Comparison of ENCODE assay signal across 21 cellular contexts in genomic region chr6:144480518-144480917, GRCh38.
"Had no signal": no experiment of that assay in that cellular context is flagged by ENCODE, and none has a peak within 500 bp of the region (broad histone marks: within the 10 kb centered on the region; RNA-seq: fewer than 3 reads in every experiment).

No MANE protein-coding gene starts in this region.

- ATAC-seq: activated CD8-positive, alpha-beta memory T cell treated with anti-CD3 and anti-CD28 coated beads, Interleukin-2, amount 10 ng/mL, durations not matched to agents 7 days and 5 days; activated naive CD8-positive, alpha-beta T cell treated with anti-CD3 and anti-CD28 coated beads, Interleukin-2, amount 50 U/mL, for 24 hours; activated T-helper 17 cell treated with anti-CD3 and anti-CD28 coated beads, Interleukin-2, amount 50 U/mL, for 72 hours; foreskin keratinocyte; stimulated activated effector memory CD8-positive, alpha-beta T cell treated with anti-CD3 and anti-CD28 coated beads, Interleukin-12 subunit alpha, Interleukin-12 subunit beta, amount 100 ng/mL, for 72 hours had no signal

- H3K4me3 ChIP-seq: cardiac muscle cell, ovary, right lobe of liver, SJSA1, testis, upper lobe of left lung had no signal

- H3K27ac ChIP-seq: cardiac muscle cell, foreskin keratinocyte, right lobe of liver, SJSA1 had no signal

- H3K36me3 ChIP-seq: ovary had no signal

- H3K9me3 ChIP-seq: ovary, right lobe of liver, SJSA1, testis, upper lobe of left lung had no signal

- DNase-seq: activated B cell treated with CpG ODN at 0.5 μM for 24 hours; activated CD4-positive, alpha-beta memory T cell treated with anti-CD3 and anti-CD28 coated beads for 36 hours; activated CD4-positive, alpha-beta T cell treated with anti-CD3 and anti-CD28 coated beads for 4 hours; activated CD8-positive, alpha-beta memory T cell treated with anti-CD3 and anti-CD28 coated beads, Interleukin-2, amount 10 ng/mL, durations not matched to agents 7 days and 5 days; activated naive CD4-positive, alpha-beta T cell treated with Interleukin-2 at 50 U/mL for 16 hours; activated naive CD8-positive, alpha-beta T cell treated with anti-CD3 and anti-CD28 coated beads, Interleukin-2, amount 50 U/mL, for 24 hours; foreskin keratinocyte; glutamatergic neuron; hypothalamus; naive B cell; ovary; right lobe of liver; stimulated activated CD4-positive, alpha-beta T cell treated with anti-CD3 and anti-CD28 coated beads, Interleukin-4, amount 100 ng/mL, for 24 hours; T-helper 2 cell; testis; upper lobe of left lung had no signal

- H3K4me1 ChIP-seq: foreskin keratinocyte had no signal

- FAIRE-seq: keratinocyte had no signal

- H3K27me3 ChIP-seq: cardiac muscle cell, foreskin keratinocyte, ovary, right lobe of liver, SJSA1, testis, upper lobe of left lung had no signal
